Comparison of ENCODE assay signal across 19 cellular contexts in genomic region chr4:8467016-8467415, GRCh38. TPM values are rescaled to one million over a fixed set of nuclear protein-coding genes. Genes with fewer than 3 reads are reported as not detected.
DNase-seq lines count a peak whose midpoint lies in the region; ATAC-seq and TF ChIP-seq lines count a peak whose summit lies in the region.
"Had no signal": no experiment of that assay in that cellular context is flagged by ENCODE, and none has a peak within 500 bp of the region (broad histone marks: within the 10 kb centered on the region; RNA-seq: fewer than 3 reads in every experiment).

No MANE protein-coding gene starts in this region.

- peaks cover 9% of the 10 kb centered on the region for H3K36me3 Mint-ChIP-seq in natural killer cell treated with Interleukin-12 subunit alpha and Interleukin-12 subunit beta and Interleukin-15 and Interleukin-18, amount 100 ng/mL, for 72 hours
- no peaks in the 10 kb centered on the region for H3K36me3 Mint-ChIP-seq in natural killer cell
- peaks cover 36% of the 10 kb centered on the region for H3K36me3 Mint-ChIP-seq in endothelial cell (ENCODE audit: low read depth, unreplicated experiment)

- H3K4me1 Mint-ChIP-seq in natural killer cell treated with Interleukin-12 subunit alpha and Interleukin-12 subunit beta and Interleukin-15 and Interleukin-18, amount 100 ng/mL, for 72 hours (ENCODE audit: low read depth in 2 of 2), result peaks cover 0 to 2% of the 10 kb centered on the region in 2 donors
- no peaks in the 10 kb centered on the region for H3K4me1 Mint-ChIP-seq in natural killer cell
- peaks cover 3% of the 10 kb centered on the region for H3K4me1 Mint-ChIP-seq in endothelial cell (ENCODE audit: unreplicated experiment)

- no peak overlapping the region for H2BK12ac ChIP-seq in trophoblast cell (ENCODE audit: low read length)

- peak; percentile 32 for DNase-seq in natural killer cell treated with Interleukin-12 subunit alpha and Interleukin-12 subunit beta and Interleukin-15 and Interleukin-18, amount 100 ng/mL, for 72 hours (ENCODE audit: low spot score)
- DNase-seq in natural killer cell (no peak), endothelial cell (ENCODE audit: low spot score) (no peak), trophoblast cell (no peak), heart right ventricle (no peak), NCI-H2029 treated with DMSO at 0.1 percent for 48 hours (lab: John Stamatoyannopoulos, UW) (no peak), medulla oblongata (ENCODE audit: extremely low spot score) (no peak)
- DNase-seq: AML-193; Caco-2; Calu3; CD4-positive, alpha-beta T cell; CD8-positive, alpha-beta T cell; DMS79 treated with DMSO at 0.1 percent for 48 hours; GF-D8 had no signal

- no peak overlapping the region for H3K27ac ChIP-seq in trophoblast cell (ENCODE audit: low read depth, low read length)
- no peak overlapping the region for H3K27ac ChIP-seq in heart right ventricle
- H3K27ac ChIP-seq: 22Rv1; A549; BLaER1 treated with 17β-estradiol and CSF1 and Interleukin-3, amounts not matched to agents 10 nM and 100 nM; C4-2B had no signal

- H3K4ac ChIP-seq in trophoblast cell (ENCODE audit: low read depth, low read length), result no peak overlapping the region

- intact Hi-C loops in natural killer cell (cut with micrococcal nuclease) (no loop called here), heart right ventricle (cut with DNase I) (loop anchor here in 1 of 10 donors (5.0 kb wide), 1 partner anchor 125 kb away; the partner anchor contains the start of gene CPZ)

- H3K27me3 ChIP-seq in trophoblast cell (ENCODE audit: insufficient read depth, low read length) (no peaks in the 10 kb centered on the region), heart right ventricle (no peaks in the 10 kb centered on the region)
- H3K27me3 ChIP-seq: BLaER1 treated with 17β-estradiol and CSF1 and Interleukin-3, amounts not matched to agents 10 nM and 100 nM had no signal

- H2BK5ac ChIP-seq in trophoblast cell (ENCODE audit: low read depth, low read length, poor library complexity), result no peak overlapping the region

- no peak overlapping the region for H4K8ac ChIP-seq in trophoblast cell (ENCODE audit: low read depth, low read length)

- H3K4me3 ChIP-seq in trophoblast cell (ENCODE audit: low read depth, low read length), result no peak overlapping the region
- no peak overlapping the region for H3K4me3 ChIP-seq in heart right ventricle
- H3K4me3 ChIP-seq: A549; BLaER1 treated with 17β-estradiol and CSF1 and Interleukin-3, amounts not matched to agents 10 nM and 100 nM had no signal

- H3K79me1 ChIP-seq in trophoblast cell (ENCODE audit: low read length), result peaks cover 17% of the 10 kb centered on the region

- H3K9me3 ChIP-seq in trophoblast cell (ENCODE audit: insufficient read depth, low read depth, low read length) (no peaks in the 10 kb centered on the region), heart right ventricle (no peaks in the 10 kb centered on the region)
- H3K9me3 ChIP-seq: A549; BLaER1 treated with 17β-estradiol and CSF1 and Interleukin-3, amounts not matched to agents 10 nM and 100 nM; Caco-2 had no signal

- H3K27me3 Mint-ChIP-seq in natural killer cell treated with Interleukin-12 subunit alpha and Interleukin-12 subunit beta and Interleukin-15 and Interleukin-18, amount 100 ng/mL, for 72 hours, result no peaks in the 10 kb centered on the region
- H3K27me3 Mint-ChIP-seq in natural killer cell (ENCODE audit: low read depth in 2 of 2) (no peaks in the 10 kb centered on the region), endothelial cell (ENCODE audit: unreplicated experiment) (peaks cover 3% of the 10 kb centered on the region)
- H3K27me3 Mint-ChIP-seq: B cell; CD4-positive, alpha-beta T cell had no signal

- peaks cover 37 to 43% of the 10 kb centered on the region in 2 experiments for H3K36me3 ChIP-seq in trophoblast cell (ENCODE audit: control insufficient read depth in 1 of 2, insufficient read depth in 2 of 2, low read length in 2 of 2)
- H3K36me3 ChIP-seq in heart right ventricle, result peaks cover 0 to 93% (median 28%) of the 10 kb centered on the region in 9 donors

- H3K9ac ChIP-seq in trophoblast cell (ENCODE audit: low read length), result no peak overlapping the region
- H3K9ac ChIP-seq: BLaER1 treated with 17β-estradiol and CSF1 and Interleukin-3, amounts not matched to agents 10 nM and 100 nM had no signal

- ATAC-seq in natural killer cell treated with Interleukin-12 subunit alpha and Interleukin-12 subunit beta and Interleukin-15 and Interleukin-18, amount 100 ng/mL, for 72 hours, result no peak
- ATAC-seq in natural killer cell, result no peak
- no peak for ATAC-seq in heart right ventricle
- ATAC-seq: A549; CD8-positive, alpha-beta T cell had no signal

- no peak overlapping the region for H4K12ac ChIP-seq in trophoblast cell (ENCODE audit: low read depth, low read length)

- H3K4me3 Mint-ChIP-seq in natural killer cell treated with Interleukin-12 subunit alpha and Interleukin-12 subunit beta and Interleukin-15 and Interleukin-18, amount 100 ng/mL, for 72 hours, result no peak overlapping the region
- H3K4me3 Mint-ChIP-seq in natural killer cell, result no peak overlapping the region
- H3K4me3 Mint-ChIP-seq in endothelial cell (ENCODE audit: unreplicated experiment), result peak overlapping the region; percentile 62
- H3K4me3 Mint-ChIP-seq: B cell; CD4-positive, alpha-beta T cell; CD8-positive, alpha-beta T cell had no signal

- H3K4me2 ChIP-seq in trophoblast cell (ENCODE audit: low read length), result no peak overlapping the region
- H3K4me2 ChIP-seq: A549; BLaER1 treated with 17β-estradiol and CSF1 and Interleukin-3, amounts not matched to agents 10 nM and 100 nM had no signal

- H3K23ac ChIP-seq in trophoblast cell (ENCODE audit: low read length), result no peak overlapping the region

- H3K4me1 ChIP-seq in trophoblast cell (ENCODE audit: control insufficient read depth in 1 of 2, insufficient read depth in 2 of 2, low read length in 2 of 2) (peaks cover 7 to 10% of the 10 kb centered on the region in 2 experiments), heart right ventricle (peaks cover 0 to 4% (median under 1%) of the 10 kb centered on the region in 9 donors)
- H3K4me1 ChIP-seq: A549, Caco-2 had no signal

- no peak overlapping the region for H2BK120ac ChIP-seq in trophoblast cell (ENCODE audit: insufficient read depth, low read length, poor library complexity)

- H3K27ac Mint-ChIP-seq in natural killer cell treated with Interleukin-12 subunit alpha and Interleukin-12 subunit beta and Interleukin-15 and Interleukin-18, amount 100 ng/mL, for 72 hours, result no peak overlapping the region
- no peak overlapping the region for H3K27ac Mint-ChIP-seq in natural killer cell
- no peak overlapping the region for H3K27ac Mint-ChIP-seq in endothelial cell (ENCODE audit: unreplicated experiment)
- H3K27ac Mint-ChIP-seq: B cell; CD4-positive, alpha-beta T cell; CD8-positive, alpha-beta T cell had no signal

- no peak overlapping the region for H4K91ac ChIP-seq in trophoblast cell (ENCODE audit: low read depth, low read length)

- H3K9me3 Mint-ChIP-seq in natural killer cell treated with Interleukin-12 subunit alpha and Interleukin-12 subunit beta and Interleukin-15 and Interleukin-18, amount 100 ng/mL, for 72 hours, result no peaks in the 10 kb centered on the region
- no peaks in the 10 kb centered on the region for H3K9me3 Mint-ChIP-seq in natural killer cell
- no peaks in the 10 kb centered on the region for H3K9me3 Mint-ChIP-seq in endothelial cell (ENCODE audit: unreplicated experiment)
- H3K9me3 Mint-ChIP-seq: CD4-positive, alpha-beta T cell; CD8-positive, alpha-beta T cell had no signal

- H2AK5ac ChIP-seq in trophoblast cell (ENCODE audit: low read length), result peak overlapping the region; percentile 49

- TF ChIP-seq CTCF in natural killer cell (IDR thresholded peaks at IDR 0.05), result no peak
- TF ChIP-seq CTCF in endothelial cell (IDR thresholded peaks at IDR 0.05; ENCODE audit: unreplicated experiment), result no peak
- no peak for TF ChIP-seq CTCF in heart right ventricle (IDR thresholded peaks at IDR 0.05)

- H2AFZ ChIP-seq in trophoblast cell (ENCODE audit: insufficient read depth, low read length, poor library complexity), result no peak overlapping the region

- no peak overlapping the region for H3K14ac ChIP-seq in trophoblast cell (ENCODE audit: low read length)

- peak overlapping the region; percentile 29 for H3K18ac ChIP-seq in trophoblast cell (ENCODE audit: low read length)

- WGBS in trophoblast cell (ENCODE audit: extremely low coverage, insufficient coverage, insufficient read length), result no CpG with 5 or more reads among the region's 18 CpGs
- 96 to 98% methylated on average over 18 of the region's 18 CpGs for WGBS in heart right ventricle, 2 donors

- peaks cover 4% of the 10 kb centered on the region for H3K79me2 ChIP-seq in trophoblast cell (ENCODE audit: control insufficient read depth, insufficient read depth, low read length, poor library complexity)

RNA-seq across cellular contexts. Expression of gene TRMT44, which starts 26.4 kb away (rescaled TPM):
- 10 to 100 TPM; 23.8 to 57.1 TPM for total RNA-seq in natural killer cell treated with Interleukin-12 subunit alpha and Interleukin-12 subunit beta and Interleukin-15 and Interleukin-18, amount 100 ng/mL, for 72 hours
- 10 to 100 TPM; 24.4 to 37.5 (median 34.3) TPM for total RNA-seq in natural killer cell
- 38.5 TPM for total RNA-seq in endothelial cell (ENCODE audit: unreplicated experiment)
- 16.7 and 17.7 TPM in 2 replicates for polyA plus RNA-seq in trophoblast cell (2013)
- 10 to 100 TPM in 2 of 10 donors, 1 to 10 TPM in 8; 6.0 to 10.2 (median 8.4) TPM for total RNA-seq in heart right ventricle
- 1 to 10 TPM; 4.5 to 5.3 TPM for polyA plus RNA-seq in heart right ventricle

RNA-seq across cellular contexts. Expression of gene ACOX3, which starts 26.5 kb away (rescaled TPM):
- total RNA-seq in natural killer cell treated with Interleukin-12 subunit alpha and Interleukin-12 subunit beta and Interleukin-15 and Interleukin-18, amount 100 ng/mL, for 72 hours, result 10 to 100 TPM; 19.9 to 22.2 TPM
- total RNA-seq in natural killer cell (10 to 100 TPM; 12.4 to 18.3 (median 15.4) TPM), endothelial cell (ENCODE audit: unreplicated experiment) (44.1 TPM), heart right ventricle (10 to 100 TPM; 21.6 to 28.9 (median 25.6) TPM)
- polyA plus RNA-seq in trophoblast cell (2013), result 21.5 and 23.3 TPM in 2 replicates
- 10 to 100 TPM; 17.9 to 18.5 TPM for polyA plus RNA-seq in heart right ventricle
